1 cellular context compared by ENCODE assay signal in genomic region chr15:75453703-75454470, GRCh38.
TF ChIP-seq lines count a peak whose summit lies in the region.

No MANE protein-coding gene starts in this region.

TF ChIP-seq in HepG2, 621 proteins besides CTCF, POLR2A, EP300 and RAD21 (continued from another document and continues in another):
- TF ChIP-seq ZXDC (CRISPR knock-in tag; IDR thresholded peaks at IDR 0.05) (no peak), NR2F1 (CRISPR knock-in tag; IDR thresholded peaks at IDR 0.05) (no peak), NAIF1 (CRISPR knock-in tag; IDR thresholded peaks at IDR 0.05; ENCODE audit: borderline replicate concordance) (0 out of 2 replicates have a peak, but pooled peaks have one; percentile 65), SATB2 (CRISPR knock-in tag; IDR thresholded peaks at IDR 0.05) (no peak), MAF1 (CRISPR knock-in tag; IDR thresholded peaks at IDR 0.05; ENCODE audit: borderline replicate concordance) (no peak; the same call in 1 of the 2 replicates), SRY (CRISPR knock-in tag; IDR thresholded peaks at IDR 0.05) (no peak; the same call in none of the 2 replicates), NR2C2 (CRISPR knock-in tag; IDR thresholded peaks at IDR 0.05; ENCODE audit: borderline replicate concordance) (peak; percentile 64; the same call in 1 of the 2 replicates), SALL1 (CRISPR knock-in tag; IDR thresholded peaks at IDR 0.05) (peak; percentile 73), ZUFSP (CRISPR knock-in tag; IDR thresholded peaks at IDR 0.05; ENCODE audit: borderline replicate concordance) (no peak), SP2 (CRISPR knock-in tag; IDR thresholded peaks at IDR 0.05) (peak; percentile 85), ZBTB49 (CRISPR knock-in tag; IDR thresholded peaks at IDR 0.05; ENCODE audit: borderline replicate concordance) (no peak), BORCS8-MEF2B (CRISPR knock-in tag; IDR thresholded peaks at IDR 0.05) (0 out of 2 replicates have a peak, but pooled peaks have one; percentile 67), ZNF879 (CRISPR knock-in tag; IDR thresholded peaks at IDR 0.05) (0 out of 2 replicates have a peak, but pooled peaks have one; percentile 6), ZFP82 (CRISPR knock-in tag; IDR thresholded peaks at IDR 0.05; ENCODE audit: borderline replicate concordance) (no peak), NONO (IDR thresholded peaks at IDR 0.05) (no peak), NONO (CRISPR knock-in tag; conservative IDR thresholded peaks at IDR 0.05) (peak; percentile 88), ATF4 (CRISPR knock-in tag; IDR thresholded peaks at IDR 0.05) (peak in 1 of 2 experiments; percentile 28; a peak in 1 of 4 replicates), ZNF781 (CRISPR knock-in tag; IDR thresholded peaks at IDR 0.05; ENCODE audit: borderline replicate concordance, not compliant biosample characterization) (no peak), ARNT (IDR thresholded peaks at IDR 0.05) (no peak), MIXL1 (CRISPR knock-in tag; IDR thresholded peaks at IDR 0.05) (no peak), HMG20A (CRISPR knock-in tag; IDR thresholded peaks at IDR 0.05; ENCODE audit: borderline replicate concordance) (no peak), ZNF839 (CRISPR knock-in tag; IDR thresholded peaks at IDR 0.05; ENCODE audit: borderline replicate concordance) (no peak), ZNF124 (CRISPR knock-in tag; IDR thresholded peaks at IDR 0.05) (peak; percentile 50; the same call in 1 of the 2 replicates), PITX1 (CRISPR knock-in tag; IDR thresholded peaks at IDR 0.05) (peak; percentile 53; the same call in 1 of the 2 replicates), NFATC3 (CRISPR knock-in tag; IDR thresholded peaks at IDR 0.05) (no peak), ZNF468 (CRISPR knock-in tag; IDR thresholded peaks at IDR 0.05) (no peak), ZNF710 (CRISPR knock-in tag; IDR thresholded peaks at IDR 0.05; ENCODE audit: borderline replicate concordance) (no peak), ZNF460 (CRISPR knock-in tag; IDR thresholded peaks at IDR 0.05; ENCODE audit: borderline replicate concordance) (no peak), ELF1 (CRISPR knock-in tag; IDR thresholded peaks at IDR 0.05) (peak; percentile 91), PRMT3 (CRISPR knock-in tag; IDR thresholded peaks at IDR 0.05; ENCODE audit: borderline replicate concordance, low read depth) (no peak), ZNF264 (CRISPR knock-in tag; IDR thresholded peaks at IDR 0.05) (no peak), NFYB (CRISPR knock-in tag; IDR thresholded peaks at IDR 0.05) (peak; percentile 92), CBX2 (IDR thresholded peaks at IDR 0.05; ENCODE audit: low read depth, low read length) (no peak), CBX2 (CRISPR knock-in tag; IDR thresholded peaks at IDR 0.05; ENCODE audit: low read depth) (no peak), TCF7 (IDR thresholded peaks at IDR 0.05; ENCODE audit: low read depth) (no peak), HNRNPH1 (optimal IDR thresholded peaks at IDR 0.05; ENCODE audit: low read depth, low read length) (no peak), ZMYM4 (CRISPR knock-in tag; IDR thresholded peaks at IDR 0.05) (peak; percentile 56; the same call in 1 of the 2 replicates), ZNF564 (CRISPR knock-in tag; IDR thresholded peaks at IDR 0.05) (no peak), KDM3A (CRISPR knock-in tag; IDR thresholded peaks at IDR 0.05; ENCODE audit: low read depth) (peak; percentile 48; the same call in 1 of the 2 replicates), ZBTB33 (CRISPR knock-in tag; IDR thresholded peaks at IDR 0.05) (no peak), HMGA1 (CRISPR knock-in tag; conservative IDR thresholded peaks at IDR 0.05) (no peak), KMT2A (CRISPR knock-in tag; IDR thresholded peaks at IDR 0.05) (no peak; the same call in 1 of the 2 replicates), ZNF160 (CRISPR knock-in tag; IDR thresholded peaks at IDR 0.05) (peak; percentile 52)
- TF ChIP-seq, protein P1, sequence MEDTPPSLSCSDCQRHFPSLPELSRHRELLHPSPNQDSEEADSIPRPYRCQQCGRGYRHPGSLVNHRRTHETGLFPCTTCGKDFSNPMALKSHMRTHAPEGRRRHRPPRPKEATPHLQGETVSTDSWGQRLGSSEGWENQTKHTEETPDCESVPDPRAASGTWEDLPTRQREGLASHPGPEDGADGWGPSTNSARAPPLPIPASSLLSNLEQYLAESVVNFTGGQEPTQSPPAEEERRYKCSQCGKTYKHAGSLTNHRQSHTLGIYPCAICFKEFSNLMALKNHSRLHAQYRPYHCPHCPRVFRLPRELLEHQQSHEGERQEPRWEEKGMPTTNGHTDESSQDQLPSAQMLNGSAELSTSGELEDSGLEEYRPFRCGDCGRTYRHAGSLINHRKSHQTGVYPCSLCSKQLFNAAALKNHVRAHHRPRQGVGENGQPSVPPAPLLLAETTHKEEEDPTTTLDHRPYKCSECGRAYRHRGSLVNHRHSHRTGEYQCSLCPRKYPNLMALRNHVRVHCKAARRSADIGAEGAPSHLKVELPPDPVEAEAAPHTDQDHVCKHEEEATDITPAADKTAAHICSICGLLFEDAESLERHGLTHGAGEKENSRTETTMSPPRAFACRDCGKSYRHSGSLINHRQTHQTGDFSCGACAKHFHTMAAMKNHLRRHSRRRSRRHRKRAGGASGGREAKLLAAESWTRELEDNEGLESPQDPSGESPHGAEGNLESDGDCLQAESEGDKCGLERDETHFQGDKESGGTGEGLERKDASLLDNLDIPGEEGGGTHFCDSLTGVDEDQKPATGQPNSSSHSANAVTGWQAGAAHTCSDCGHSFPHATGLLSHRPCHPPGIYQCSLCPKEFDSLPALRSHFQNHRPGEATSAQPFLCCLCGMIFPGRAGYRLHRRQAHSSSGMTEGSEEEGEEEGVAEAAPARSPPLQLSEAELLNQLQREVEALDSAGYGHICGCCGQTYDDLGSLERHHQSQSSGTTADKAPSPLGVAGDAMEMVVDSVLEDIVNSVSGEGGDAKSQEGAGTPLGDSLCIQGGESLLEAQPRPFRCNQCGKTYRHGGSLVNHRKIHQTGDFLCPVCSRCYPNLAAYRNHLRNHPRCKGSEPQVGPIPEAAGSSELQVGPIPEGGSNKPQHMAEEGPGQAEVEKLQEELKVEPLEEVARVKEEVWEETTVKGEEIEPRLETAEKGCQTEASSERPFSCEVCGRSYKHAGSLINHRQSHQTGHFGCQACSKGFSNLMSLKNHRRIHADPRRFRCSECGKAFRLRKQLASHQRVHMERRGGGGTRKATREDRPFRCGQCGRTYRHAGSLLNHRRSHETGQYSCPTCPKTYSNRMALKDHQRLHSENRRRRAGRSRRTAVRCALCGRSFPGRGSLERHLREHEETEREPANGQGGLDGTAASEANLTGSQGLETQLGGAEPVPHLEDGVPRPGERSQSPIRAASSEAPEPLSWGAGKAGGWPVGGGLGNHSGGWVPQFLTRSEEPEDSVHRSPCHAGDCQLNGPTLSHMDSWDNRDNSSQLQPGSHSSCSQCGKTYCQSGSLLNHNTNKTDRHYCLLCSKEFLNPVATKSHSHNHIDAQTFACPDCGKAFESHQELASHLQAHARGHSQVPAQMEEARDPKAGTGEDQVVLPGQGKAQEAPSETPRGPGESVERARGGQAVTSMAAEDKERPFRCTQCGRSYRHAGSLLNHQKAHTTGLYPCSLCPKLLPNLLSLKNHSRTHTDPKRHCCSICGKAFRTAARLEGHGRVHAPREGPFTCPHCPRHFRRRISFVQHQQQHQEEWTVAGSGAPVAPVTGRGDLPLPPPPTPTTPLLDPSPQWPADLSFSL (CRISPR knock-in tag; IDR thresholded peaks at IDR 0.05), result no peak
- TF ChIP-seq, protein P2, sequence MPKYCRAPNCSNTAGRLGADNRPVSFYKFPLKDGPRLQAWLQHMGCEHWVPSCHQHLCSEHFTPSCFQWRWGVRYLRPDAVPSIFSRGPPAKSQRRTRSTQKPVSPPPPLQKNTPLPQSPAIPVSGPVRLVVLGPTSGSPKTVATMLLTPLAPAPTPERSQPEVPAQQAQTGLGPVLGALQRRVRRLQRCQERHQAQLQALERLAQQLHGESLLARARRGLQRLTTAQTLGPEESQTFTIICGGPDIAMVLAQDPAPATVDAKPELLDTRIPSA (CRISPR knock-in tag; IDR thresholded peaks at IDR 0.05; ENCODE audit: borderline replicate concordance), result no peak
